Comparison of ENCODE assay signal across 11 cellular contexts in the genomic region with DNA sequence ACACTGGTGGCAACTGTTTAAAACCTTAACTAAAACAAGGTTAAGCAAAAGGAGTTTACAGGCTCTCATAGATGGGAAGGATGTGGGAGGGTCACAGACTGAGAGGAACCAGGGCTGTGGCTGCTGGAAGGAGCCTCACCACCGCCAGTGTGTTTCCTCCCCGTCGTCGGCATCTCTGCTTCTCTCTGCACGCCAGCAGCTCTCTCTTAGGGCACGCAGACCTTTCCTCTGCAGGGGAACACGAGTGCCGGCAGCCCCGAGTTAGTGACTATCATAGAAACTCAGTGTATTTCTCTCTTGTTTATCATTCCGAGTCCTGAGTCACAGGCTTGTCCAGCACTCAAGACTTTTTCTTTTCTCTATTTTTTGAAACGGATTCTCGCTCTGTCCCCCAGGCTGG. TPM values are rescaled to one million over a fixed set of nuclear protein-coding genes. Genes with fewer than 3 reads are reported as not detected.
DNase-seq lines count a peak whose midpoint lies in the region; ATAC-seq and TF ChIP-seq lines count a peak whose summit lies in the region.
"Had no signal": no experiment of that assay in that cellular context is flagged by ENCODE, and none has a peak within 500 bp of the region (broad histone marks: within the 10 kb centered on the region; RNA-seq: fewer than 3 reads in every experiment).

No MANE protein-coding gene starts in this region.

- no peaks in the 10 kb centered on the region for H3K27me3 ChIP-seq in CD4-positive, CD25-positive, alpha-beta regulatory T cell (ENCODE audit: control insufficient read depth, insufficient read depth, low read length)

- H3K36me3 ChIP-seq in CD4-positive, CD25-positive, alpha-beta regulatory T cell (ENCODE audit: control insufficient read depth, insufficient read depth, low read length) = no peaks in the 10 kb centered on the region

- no peaks in the 10 kb centered on the region for H3K27me3 Mint-ChIP-seq in CD4-positive, CD25-positive, alpha-beta regulatory T cell
- H3K27me3 Mint-ChIP-seq in T-helper 2 cell treated with Interferon-gamma antibody and Interleukin-4, amounts not matched to agents 5 μg/mL and 100 μg/mL, for 36 hours (ENCODE audit: low read depth) = no peaks in the 10 kb centered on the region
- H3K27me3 Mint-ChIP-seq in activated naive CD8-positive, alpha-beta T cell treated with anti-CD3 and anti-CD28 coated beads, Interleukin-2, amount 10 ng/mL, durations not matched to agents 7 days and 5 days = no peaks in the 10 kb centered on the region
- peaks cover 12% of the 10 kb centered on the region for H3K27me3 Mint-ChIP-seq in nephron progenitor cell (ENCODE audit: low read depth, poor library complexity)

- no peak for TF ChIP-seq CTCF in nephron progenitor cell (IDR thresholded peaks at IDR 0.05)

- DNase-seq in CD4-positive, CD25-positive, alpha-beta regulatory T cell = peak in 2 of 3 donors; percentile 39 to 86
- peak; percentile 18 for DNase-seq in T-helper 2 cell treated with Interferon-gamma antibody and Interleukin-4, amounts not matched to agents 5 μg/mL and 100 μg/mL, for 36 hours (ENCODE audit: low spot score)
- peak; percentile 72 for DNase-seq in activated naive CD8-positive, alpha-beta T cell treated with anti-CD3 and anti-CD28 coated beads, Interleukin-2, amount 10 ng/mL, durations not matched to agents 7 days and 5 days
- DNase-seq in nephron progenitor cell = no peak
- DNase-seq in GOT3 (lab: John Stamatoyannopoulos, UW) = no peak
- no peak for DNase-seq in NCI-H345 treated with DMSO at 0.1 percent for 48 hours (lab: John Stamatoyannopoulos, UW; ENCODE audit: unreplicated experiment)
- DNase-seq in glomerular visceral epithelial cell (ENCODE audit: extremely low spot score) = no peak
- DNase-seq: NCI-H1436 treated with DMSO at 0.1 percent for 48 hours had no signal

- no peak overlapping the region for H3K27ac ChIP-seq in CD4-positive, CD25-positive, alpha-beta regulatory T cell (ENCODE audit: insufficient read depth, low read length, poor library complexity, severe bottlenecking)

- POLR2A ChIA-PET in activated naive CD8-positive, alpha-beta T cell treated with anti-CD3 and anti-CD28 coated beads, Interleukin-2, amount 10 ng/mL, durations not matched to agents 7 days and 5 days (lab: Charles Lee) = interaction anchor here (0.6 to 1.0 kb wide), 5 partner anchors 10 to 71 kb away, joined by 3 to 9 read pairs (median 4); no protein-coding TSS in a partner anchor

- H3K4me1 ChIP-seq in CD4-positive, CD25-positive, alpha-beta regulatory T cell (ENCODE audit: control insufficient read depth, insufficient read depth, low read length, poor library complexity, severe bottlenecking) = peaks cover 50% of the 10 kb centered on the region

- peaks cover 35 to 79% (median 63%) of the 10 kb centered on the region in 4 donors for H3K4me1 Mint-ChIP-seq in CD4-positive, CD25-positive, alpha-beta regulatory T cell
- peaks cover 59% of the 10 kb centered on the region for H3K4me1 Mint-ChIP-seq in T-helper 2 cell treated with Interferon-gamma antibody and Interleukin-4, amounts not matched to agents 5 μg/mL and 100 μg/mL, for 36 hours (ENCODE audit: low read depth)
- peaks cover 75% of the 10 kb centered on the region for H3K4me1 Mint-ChIP-seq in activated naive CD8-positive, alpha-beta T cell treated with anti-CD3 and anti-CD28 coated beads, Interleukin-2, amount 10 ng/mL, durations not matched to agents 7 days and 5 days
- peaks cover 25% of the 10 kb centered on the region for H3K4me1 Mint-ChIP-seq in nephron progenitor cell

- no peaks in the 10 kb centered on the region for H3K9me3 ChIP-seq in CD4-positive, CD25-positive, alpha-beta regulatory T cell (ENCODE audit: control insufficient read depth in 2 of 2, low read length in 2 of 2)

- peak overlapping the region; percentile 87 to 95 (median 91) for H3K27ac Mint-ChIP-seq in CD4-positive, CD25-positive, alpha-beta regulatory T cell
- H3K27ac Mint-ChIP-seq in T-helper 2 cell treated with Interferon-gamma antibody and Interleukin-4, amounts not matched to agents 5 μg/mL and 100 μg/mL, for 36 hours = peak overlapping the region; percentile 76
- H3K27ac Mint-ChIP-seq in activated naive CD8-positive, alpha-beta T cell treated with anti-CD3 and anti-CD28 coated beads, Interleukin-2, amount 10 ng/mL, durations not matched to agents 7 days and 5 days = peak overlapping the region; percentile 97
- H3K27ac Mint-ChIP-seq in nephron progenitor cell = peak overlapping the region; percentile 72

- H3K9me3 Mint-ChIP-seq in CD4-positive, CD25-positive, alpha-beta regulatory T cell = no peaks in the 10 kb centered on the region
- H3K9me3 Mint-ChIP-seq in T-helper 2 cell treated with Interferon-gamma antibody and Interleukin-4, amounts not matched to agents 5 μg/mL and 100 μg/mL, for 36 hours = no peaks in the 10 kb centered on the region
- no peaks in the 10 kb centered on the region for H3K9me3 Mint-ChIP-seq in activated naive CD8-positive, alpha-beta T cell treated with anti-CD3 and anti-CD28 coated beads, Interleukin-2, amount 10 ng/mL, durations not matched to agents 7 days and 5 days
- peaks cover 10% of the 10 kb centered on the region for H3K9me3 Mint-ChIP-seq in nephron progenitor cell

- H3K4me3 Mint-ChIP-seq in CD4-positive, CD25-positive, alpha-beta regulatory T cell = peak overlapping the region; percentile 12 to 85 (median 64)
- peak overlapping the region; percentile 50 for H3K4me3 Mint-ChIP-seq in T-helper 2 cell treated with Interferon-gamma antibody and Interleukin-4, amounts not matched to agents 5 μg/mL and 100 μg/mL, for 36 hours
- H3K4me3 Mint-ChIP-seq in activated naive CD8-positive, alpha-beta T cell treated with anti-CD3 and anti-CD28 coated beads, Interleukin-2, amount 10 ng/mL, durations not matched to agents 7 days and 5 days = peak overlapping the region; percentile 84
- H3K4me3 Mint-ChIP-seq in nephron progenitor cell = no peak overlapping the region

- no peaks in the 10 kb centered on the region for H3K36me3 Mint-ChIP-seq in CD4-positive, CD25-positive, alpha-beta regulatory T cell
- peaks cover 25% of the 10 kb centered on the region for H3K36me3 Mint-ChIP-seq in T-helper 2 cell treated with Interferon-gamma antibody and Interleukin-4, amounts not matched to agents 5 μg/mL and 100 μg/mL, for 36 hours (ENCODE audit: low read depth)
- peaks cover 26% of the 10 kb centered on the region for H3K36me3 Mint-ChIP-seq in activated naive CD8-positive, alpha-beta T cell treated with anti-CD3 and anti-CD28 coated beads, Interleukin-2, amount 10 ng/mL, durations not matched to agents 7 days and 5 days
- H3K36me3 Mint-ChIP-seq in nephron progenitor cell (ENCODE audit: low read depth) = peaks cover 11% of the 10 kb centered on the region

- H3K4me3 ChIP-seq in CD4-positive, CD25-positive, alpha-beta regulatory T cell (ENCODE audit: low read depth, low read length) = no peak overlapping the region

- peak; percentile 75 to 79 for ATAC-seq in CD4-positive, CD25-positive, alpha-beta regulatory T cell (ENCODE audit: low read depth in 2 of 2)
- ATAC-seq in activated naive CD8-positive, alpha-beta T cell treated with anti-CD3 and anti-CD28 coated beads, Interleukin-2, amount 10 ng/mL, durations not matched to agents 7 days and 5 days (ENCODE audit: low read depth) = peak; percentile 87
- ATAC-seq in HG02840 (IDR thresholded peaks at IDR 0.05; ENCODE audit: low FRiP score, unreplicated experiment) = no peak

RNA-seq across cellular contexts. Expression of a gene that starts 8.1 kb away (rescaled TPM):
- total RNA-seq in CD4-positive, CD25-positive, alpha-beta regulatory T cell = 0.25 TPM
- not detected for polyA plus RNA-seq in CD4-positive, CD25-positive, alpha-beta regulatory T cell
- under 1 TPM; 0.14 to 0.22 TPM for total RNA-seq in activated naive CD8-positive, alpha-beta T cell treated with anti-CD3 and anti-CD28 coated beads, Interleukin-2, amount 10 ng/mL, durations not matched to agents 7 days and 5 days
- total RNA-seq: H7, RPMI7951 had no signal

Comparison
In these comparisons a context has a peak if more than half of its experiments do, and no peak if none do; other contexts are left out.
1. DNase-seq: peak in CD4-positive, CD25-positive, alpha-beta regulatory T cell (2 of 3), T-helper 2 cell treated with Interferon-gamma antibody and Interleukin-4, amounts not matched to agents 5 μg/mL and 100 μg/mL, for 36 hours (single experiment) and activated naive CD8-positive, alpha-beta T cell treated with anti-CD3 and anti-CD28 coated beads, Interleukin-2, amount 10 ng/mL, durations not matched to agents 7 days and 5 days (single experiment); none in nephron progenitor cell (single experiment), GOT3 (single experiment), NCI-H345 treated with DMSO at 0.1 percent for 48 hours (single experiment) and glomerular visceral epithelial cell (single experiment).
2. Peak in every context shown above with its lines, with median percentiles within 50 percentile points of each other: H3K27ac Mint-ChIP-seq.